In genomic region chr11:120172054-120172881, GRCh38 we compare ENCODE assay signal across 8 cellular contexts. TPM values are rescaled to one million over a fixed set of nuclear protein-coding genes. Genes with fewer than 3 reads are reported as not detected.
DNase-seq lines count a peak whose midpoint lies in the region; ATAC-seq and TF ChIP-seq lines count a peak whose summit lies in the region.

No MANE protein-coding gene starts in this region.

- H3K27me3 Mint-ChIP-seq in activated T-helper 1 cell treated with anti-CD3 and anti-CD28 coated beads, Interleukin-12 subunit alpha, Interleukin-12 subunit beta, Interleukin-2, Interleukin-4 antibody, amounts not matched to agents 30 ng/mL and 10 ng/mL and 1 ng/mL, durations not matched to agents 14 hours and 24 hours and 36 hours (ENCODE audit: insufficient read depth) = peaks cover 63% of the 10 kb centered on the region

- WGBS in gastroesophageal sphincter (ENCODE audit: low coverage in 1 of 2), 2 donors = 2% methylated on average over 6 of the region's 23 CpGs; no CpG with 5 or more reads in 1 of the 2 donors

- intact Hi-C loops in activated T-helper 1 cell treated with anti-CD3 and anti-CD28 coated beads, Interleukin-12 subunit alpha, Interleukin-12 subunit beta, Interleukin-2, Interleukin-4 antibody, amounts not matched to agents 30 ng/mL and 10 ng/mL and 1 ng/mL, durations not matched to agents 14 hours and 24 hours and 36 hours (cut with micrococcal nuclease) = loop anchor here (1.0 to 10.0 kb wide), 4 partner anchors 39 to 513 kb away; partner anchors contain the start of gene OAF

- H3K27me3 ChIP-seq in DOHH2 (ENCODE audit: control insufficient read depth, low read length) (peaks cover 16% of the 10 kb centered on the region), gastroesophageal sphincter (peaks cover 72% of the 10 kb centered on the region)

- no peak overlapping the region for H3K4me3 Mint-ChIP-seq in activated T-helper 1 cell treated with anti-CD3 and anti-CD28 coated beads, Interleukin-12 subunit alpha, Interleukin-12 subunit beta, Interleukin-2, Interleukin-4 antibody, amounts not matched to agents 30 ng/mL and 10 ng/mL and 1 ng/mL, durations not matched to agents 14 hours and 24 hours and 36 hours

- H3K9me3 ChIP-seq in DOHH2 (ENCODE audit: control insufficient read depth, insufficient read depth, low read length) (no peaks in the 10 kb centered on the region), gastroesophageal sphincter (no peaks in the 10 kb centered on the region)

- H4K20me1 ChIP-seq in DOHH2 (ENCODE audit: control insufficient read depth, insufficient read depth, low read depth, low read length) = no peaks in the 10 kb centered on the region

- H3K27ac ChIP-seq in DOHH2 (ENCODE audit: low read depth, low read length) (no peak overlapping the region), gastroesophageal sphincter (no peak overlapping the region)

- H3K4me3 ChIP-seq in DOHH2 (ENCODE audit: low read length) (no peak overlapping the region), gastroesophageal sphincter (no peak overlapping the region)

- no peak for TF ChIP-seq EP300 in gastroesophageal sphincter (IDR thresholded peaks at IDR 0.05)

- DNase-seq in NOMO-1 (lab: John Stamatoyannopoulos, UW; ENCODE audit: unreplicated experiment in 2 of 2) (peak; percentile 63), nucleus accumbens (lab: John Stamatoyannopoulos, UW) (peak in 36 of 56 donors; percentile 26 to 80 (median 52)), T1000 (lab: John Stamatoyannopoulos, UW) (no peak)
- peak; percentile 34 for DNase-seq in activated T-helper 1 cell treated with anti-CD3 and anti-CD28 coated beads, Interleukin-12 subunit alpha, Interleukin-12 subunit beta, Interleukin-2, Interleukin-4 antibody, amounts not matched to agents 30 ng/mL and 10 ng/mL and 1 ng/mL, durations not matched to agents 14 hours and 24 hours and 36 hours (ENCODE audit: low spot score)

- H3K27ac Mint-ChIP-seq in activated T-helper 1 cell treated with anti-CD3 and anti-CD28 coated beads, Interleukin-12 subunit alpha, Interleukin-12 subunit beta, Interleukin-2, Interleukin-4 antibody, amounts not matched to agents 30 ng/mL and 10 ng/mL and 1 ng/mL, durations not matched to agents 14 hours and 24 hours and 36 hours = no peak overlapping the region

- H3K4me2 ChIP-seq in DOHH2 (ENCODE audit: low read length) = no peak overlapping the region

- no peaks in the 10 kb centered on the region for H3K36me3 Mint-ChIP-seq in activated T-helper 1 cell treated with anti-CD3 and anti-CD28 coated beads, Interleukin-12 subunit alpha, Interleukin-12 subunit beta, Interleukin-2, Interleukin-4 antibody, amounts not matched to agents 30 ng/mL and 10 ng/mL and 1 ng/mL, durations not matched to agents 14 hours and 24 hours and 36 hours (ENCODE audit: low read depth)

- H3K4me1 ChIP-seq in DOHH2 (ENCODE audit: control insufficient read depth, low read length) (peaks cover 3% of the 10 kb centered on the region; the same call in 1 of the 2 replicates), gastroesophageal sphincter (peaks cover 0 to 44% (median 14%) of the 10 kb centered on the region in 3 donors)

- H3K4me1 Mint-ChIP-seq in activated T-helper 1 cell treated with anti-CD3 and anti-CD28 coated beads, Interleukin-12 subunit alpha, Interleukin-12 subunit beta, Interleukin-2, Interleukin-4 antibody, amounts not matched to agents 30 ng/mL and 10 ng/mL and 1 ng/mL, durations not matched to agents 14 hours and 24 hours and 36 hours (ENCODE audit: low read depth) = peaks cover 8% of the 10 kb centered on the region

- no peaks in the 10 kb centered on the region for H3K79me2 ChIP-seq in DOHH2 (ENCODE audit: control insufficient read depth, low read length)

- peak; percentile 66 for ATAC-seq in HG02798 (IDR thresholded peaks at IDR 0.05; ENCODE audit: poor library complexity, unreplicated experiment)
- ATAC-seq in gastroesophageal sphincter = peak; percentile 40
- ATAC-seq in GM18520 (IDR thresholded peaks at IDR 0.05; ENCODE audit: unreplicated experiment) = no peak

- H3K36me3 ChIP-seq in DOHH2 (ENCODE audit: control insufficient read depth, low read length) (no peaks in the 10 kb centered on the region), gastroesophageal sphincter (no peaks in the 10 kb centered on the region)

- H3K9me3 Mint-ChIP-seq in activated T-helper 1 cell treated with anti-CD3 and anti-CD28 coated beads, Interleukin-12 subunit alpha, Interleukin-12 subunit beta, Interleukin-2, Interleukin-4 antibody, amounts not matched to agents 30 ng/mL and 10 ng/mL and 1 ng/mL, durations not matched to agents 14 hours and 24 hours and 36 hours = no peaks in the 10 kb centered on the region

- TF ChIP-seq CTCF in DOHH2 (IDR thresholded peaks at IDR 0.05; ENCODE audit: low read depth, low read length, poor library complexity, severe bottlenecking) (peak; percentile 67), gastroesophageal sphincter (IDR thresholded peaks at IDR 0.05) (peak; percentile 43 to 89 (median 84))

- H3K9me2 ChIP-seq in DOHH2 (replicated peaks; ENCODE audit: control insufficient read depth, low read length) = no peaks in the 10 kb centered on the region

- H3F3A ChIP-seq in DOHH2 (ENCODE audit: control insufficient read depth, insufficient read depth) = no peaks in the 10 kb centered on the region

- no peak for TF ChIP-seq POLR2A in gastroesophageal sphincter (IDR thresholded peaks at IDR 0.05)

RNA-seq across cellular contexts. Expression of gene TRIM29, which starts 34.4 kb away (rescaled TPM):
- total RNA-seq in activated T-helper 1 cell treated with anti-CD3 and anti-CD28 coated beads, Interleukin-12 subunit alpha, Interleukin-12 subunit beta, Interleukin-2, Interleukin-4 antibody, amounts not matched to agents 30 ng/mL and 10 ng/mL and 1 ng/mL, durations not matched to agents 14 hours and 24 hours and 36 hours = not detected in 2 replicates
- 10 to 100 TPM in 1 of 4 donors, 1 to 10 TPM in 3; 1.2 to 34.6 (median 3.4) TPM for total RNA-seq in gastroesophageal sphincter

RNA-seq across cellular contexts. Expression of gene OAF, which starts 38.6 kb away (rescaled TPM):
- total RNA-seq in activated T-helper 1 cell treated with anti-CD3 and anti-CD28 coated beads, Interleukin-12 subunit alpha, Interleukin-12 subunit beta, Interleukin-2, Interleukin-4 antibody, amounts not matched to agents 30 ng/mL and 10 ng/mL and 1 ng/mL, durations not matched to agents 14 hours and 24 hours and 36 hours = 6.7 and 7.3 TPM in 2 replicates
- total RNA-seq in gastroesophageal sphincter = 100 to 1,000 TPM in 1 of 4 donors, 10 to 100 TPM in 3; 30.0 to 100 (median 42.4) TPM
